ENCODE assay signal across 17 cellular contexts in the genomic region with DNA sequence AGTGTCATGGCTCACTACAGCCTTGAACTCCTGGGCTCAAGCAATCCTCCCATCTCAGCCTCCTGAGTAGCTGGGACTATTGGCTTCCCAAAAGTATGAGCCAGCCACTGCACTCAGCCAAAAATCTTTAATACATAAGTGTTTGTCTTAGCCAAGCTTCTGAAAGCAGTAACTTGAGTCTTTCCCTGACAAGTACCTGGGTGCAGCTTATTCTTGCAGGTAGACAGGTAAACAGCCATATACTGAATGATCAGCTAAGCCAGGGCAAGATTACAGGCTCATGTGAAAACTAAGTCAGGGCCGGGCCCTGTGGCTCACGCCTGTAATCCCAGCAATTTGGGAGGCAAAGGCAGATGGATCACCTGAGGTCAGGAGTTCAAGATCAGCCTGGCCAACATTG.
"Had no signal": no experiment of that assay in that cellular context is flagged by ENCODE, and none has a peak within 500 bp of the region (broad histone marks: within the 10 kb centered on the region; RNA-seq: fewer than 3 reads in every experiment).

No MANE protein-coding gene starts in this region.

- ATAC-seq: effector memory CD8-positive, alpha-beta T cell; gastroesophageal sphincter; left ventricle myocardium superior; mucosa of descending colon; naive thymus-derived CD8-positive, alpha-beta T cell had no signal

- H3K4me3 ChIP-seq: esophagus muscularis mucosa, gastroesophageal sphincter, mucosa of descending colon, right atrium auricular region, sigmoid colon, skin epidermis, thyroid gland, upper lobe of left lung, vagina had no signal

- H3K27ac Mint-ChIP-seq: immature natural killer cell had no signal

- H3K27me3 Mint-ChIP-seq: effector memory CD8-positive, alpha-beta T cell; naive thymus-derived CD8-positive, alpha-beta T cell had no signal

- H3K27ac ChIP-seq: esophagus muscularis mucosa, gastroesophageal sphincter, neutrophil, right atrium auricular region, sigmoid colon, skin epidermis, thyroid gland, upper lobe of left lung, vagina had no signal

- H3K27me3 ChIP-seq: esophagus muscularis mucosa, gastroesophageal sphincter, neutrophil, right atrium auricular region, sigmoid colon, thyroid gland, upper lobe of left lung, vagina had no signal

- H3K9me3 Mint-ChIP-seq: effector memory CD8-positive, alpha-beta T cell; immature natural killer cell; naive thymus-derived CD8-positive, alpha-beta T cell had no signal

- DNase-seq: effector memory CD8-positive, alpha-beta T cell; immature natural killer cell; left ventricle myocardium superior; mucosa of descending colon; naive thymus-derived CD8-positive, alpha-beta T cell; sigmoid colon; stimulated activated CD4-positive, alpha-beta T cell treated with anti-CD3 and anti-CD28 coated beads, Interleukin-2, amount 100 ng/mL, for 24 hours; stimulated activated CD4-positive, alpha-beta T cell treated with anti-CD3 and anti-CD28 coated beads, Interleukin-4, amount 100 ng/mL, for 4 hours; stimulated activated naive CD4-positive, alpha-beta T cell treated with Interleukin-2 at 50 U/mL for 16 hours; thyroid gland; upper lobe of left lung had no signal

- H3K4me1 ChIP-seq: right atrium auricular region, thyroid gland, upper lobe of left lung had no signal

- H3K4me3 Mint-ChIP-seq: effector memory CD8-positive, alpha-beta T cell; immature natural killer cell; naive thymus-derived CD8-positive, alpha-beta T cell had no signal

- H3K9me3 ChIP-seq: esophagus muscularis mucosa, gastroesophageal sphincter, mucosa of descending colon, neutrophil, right atrium auricular region, sigmoid colon, thyroid gland, upper lobe of left lung, vagina had no signal
